ENCODE assay signal across 21 cellular contexts in genomic region chr6:159719287-159719686, GRCh38. TPM values are rescaled to one million over a fixed set of nuclear protein-coding genes. Genes with fewer than 3 reads are reported as not detected.
DNase-seq lines count a peak whose midpoint lies in the region; ATAC-seq, FAIRE-seq and TF ChIP-seq lines count a peak whose summit lies in the region.
"Had no signal": no experiment of that assay in that cellular context is flagged by ENCODE, and none has a peak within 500 bp of the region (broad histone marks: within the 10 kb centered on the region; RNA-seq: fewer than 3 reads in every experiment).

No MANE protein-coding gene starts in this region.

- FAIRE-seq in endothelial cell of umbilical vein (lab: Jason Lieb, UNC): peak; percentile 53
- FAIRE-seq: GM18507, H1, RCC 7860 had no signal

- no peaks in the 10 kb centered on the region for H3K36me3 ChIP-seq in endothelial cell of umbilical vein (ENCODE audit: control insufficient read depth in 2 of 2, extremely low read depth in 1 of 2, insufficient read depth in 2 of 2, low read length in 2 of 2)

- H3K4me1 ChIP-seq in endothelial cell of umbilical vein (ENCODE audit: control insufficient read depth, extremely low read depth, insufficient read depth, low read length): no peaks in the 10 kb centered on the region

- H3K4me3 Mint-ChIP-seq in CD14-positive monocyte: no peak overlapping the region
- no peak overlapping the region for H3K4me3 Mint-ChIP-seq in neural crest cell
- no peak overlapping the region for H3K4me3 Mint-ChIP-seq in activated T-helper 17 cell treated with anti-CD3 and anti-CD28 coated beads, Interleukin-2, amount 50 U/mL, for 72 hours

- no peaks in the 10 kb centered on the region for H3K9me1 ChIP-seq in endothelial cell of umbilical vein (replicated peaks; ENCODE audit: control insufficient read depth, extremely low read depth, insufficient read depth, low read length)

- H3K27me3 ChIP-seq in endothelial cell of umbilical vein (ENCODE audit: control insufficient read depth in 2 of 2, insufficient read depth in 2 of 2, low read length in 2 of 2): no peaks in the 10 kb centered on the region

- intact Hi-C loops in CD14-positive monocyte (cut with micrococcal nuclease): no loop called here
- intact Hi-C loops in endothelial cell of umbilical vein (cut with micrococcal nuclease): no loop called here

- no peak overlapping the region for H3K4me2 ChIP-seq in endothelial cell of umbilical vein (ENCODE audit: insufficient read depth, low read length)
- H3K4me2 ChIP-seq: KMS-11, SK-N-SH had no signal

- no peak for DNase-seq in CD14-positive monocyte (ENCODE audit: low spot score)
- DNase-seq in RWPE1 (ENCODE audit: low spot score): no peak
- DNase-seq in endothelial cell of umbilical vein (ENCODE audit: low read depth, low spot score): no peak
- no peak for DNase-seq in neural crest cell (ENCODE audit: low read depth, low spot score)
- DNase-seq in NCI-H187 treated with DMSO at 0.1 percent for 48 hours (lab: John Stamatoyannopoulos, UW): no peak
- DNase-seq in NCI-H1092 treated with DMSO at 0.1 percent for 48 hours (lab: John Stamatoyannopoulos, UW): no peak
- DNase-seq: CD4-positive, CD25-positive, alpha-beta regulatory T cell; DMS53; HCEC 1CT; NCI-H1105; NCI-H1436 treated with DMSO at 0.1 percent for 48 hours; NCI-H1930; NCI-H446; NCI-H524 treated with DMSO at 0.1 percent for 48 hours; NCI-H774; SK-N-SH had no signal

- POLR2A ChIA-PET in RWPE1 (lab: Yijun Ruan, JAX; ENCODE audit: low non-redundant PET) (no interaction called here), endothelial cell of umbilical vein (lab: Charles Lee) (no interaction called here)

- H3K27ac Mint-ChIP-seq in CD14-positive monocyte: peak overlapping the region in 5 of 7 donors; percentile 19 to 82 (median 72)
- peak overlapping the region; percentile 12 for H3K27ac Mint-ChIP-seq in neural crest cell (ENCODE audit: unreplicated experiment)
- H3K27ac Mint-ChIP-seq in activated T-helper 17 cell treated with anti-CD3 and anti-CD28 coated beads, Interleukin-2, amount 50 U/mL, for 72 hours: no peak overlapping the region
- H3K27ac Mint-ChIP-seq: CD4-positive, CD25-positive, alpha-beta regulatory T cell had no signal

- CTCF ChIA-PET in RWPE1 (lab: Yijun Ruan, JAX) (interaction anchor here (0.6 to 1.0 kb wide), 2 partner anchors 28 to 367 kb away, joined by 3 to 4 read pairs; no protein-coding TSS in a partner anchor), endothelial cell of umbilical vein (lab: Charles Lee) (interaction anchor here (1.2 to 3.0 kb wide), 5 partner anchors 16 to 736 kb away, joined by 3 to 13 read pairs (median 4); no protein-coding TSS in a partner anchor)

- ATAC-seq in activated T-helper 17 cell treated with anti-CD3 and anti-CD28 coated beads, Interleukin-2, amount 50 U/mL, for 72 hours (replicated peaks): no peak

- H3K4me1 Mint-ChIP-seq in CD14-positive monocyte: peaks cover 20% of the 10 kb centered on the region
- H3K4me1 Mint-ChIP-seq in neural crest cell: peaks cover 4% of the 10 kb centered on the region
- H3K4me1 Mint-ChIP-seq in activated T-helper 17 cell treated with anti-CD3 and anti-CD28 coated beads, Interleukin-2, amount 50 U/mL, for 72 hours: peaks cover 19% of the 10 kb centered on the region

- no peaks in the 10 kb centered on the region for H3K27me3 Mint-ChIP-seq in CD14-positive monocyte (ENCODE audit: low read depth in 3 of 3)
- no peaks in the 10 kb centered on the region for H3K27me3 Mint-ChIP-seq in neural crest cell (ENCODE audit: low read depth)
- H3K27me3 Mint-ChIP-seq in activated T-helper 17 cell treated with anti-CD3 and anti-CD28 coated beads, Interleukin-2, amount 50 U/mL, for 72 hours: no peaks in the 10 kb centered on the region
- H3K27me3 Mint-ChIP-seq: CD4-positive, CD25-positive, alpha-beta regulatory T cell had no signal

- H3K4me3 ChIP-seq in endothelial cell of umbilical vein (replicated peaks in 1 of 3; ENCODE audit: insufficient read depth in 1 of 3, low read depth in 1 of 3, low read length in 3 of 3): no peak overlapping the region

- H3K9me3 Mint-ChIP-seq in CD14-positive monocyte: peaks cover 0 to 2% (median 0%) of the 10 kb centered on the region in 7 donors
- H3K9me3 Mint-ChIP-seq in neural crest cell: no peaks in the 10 kb centered on the region
- no peaks in the 10 kb centered on the region for H3K9me3 Mint-ChIP-seq in activated T-helper 17 cell treated with anti-CD3 and anti-CD28 coated beads, Interleukin-2, amount 50 U/mL, for 72 hours

- H4K20me1 ChIP-seq in endothelial cell of umbilical vein (replicated peaks; ENCODE audit: control insufficient read depth, extremely low read depth, insufficient read depth, low read length): no peaks in the 10 kb centered on the region

- peaks cover 3% of the 10 kb centered on the region for H3K79me2 ChIP-seq in endothelial cell of umbilical vein (ENCODE audit: control insufficient read depth, insufficient read depth, low read length)

- H2AFZ ChIP-seq in endothelial cell of umbilical vein (ENCODE audit: low read depth, low read length): no peak overlapping the region

- H3K36me3 Mint-ChIP-seq in CD14-positive monocyte: peaks cover 8 to 13% of the 10 kb centered on the region in 2 donors
- peaks cover 9% of the 10 kb centered on the region for H3K36me3 Mint-ChIP-seq in neural crest cell (ENCODE audit: low read depth)
- H3K36me3 Mint-ChIP-seq in activated T-helper 17 cell treated with anti-CD3 and anti-CD28 coated beads, Interleukin-2, amount 50 U/mL, for 72 hours (ENCODE audit: low read depth): peaks cover 17% of the 10 kb centered on the region

- TF ChIP-seq CTCF in CD14-positive monocyte (IDR thresholded peaks at IDR 0.05) (no peak), RWPE1 (conservative IDR thresholded peaks at IDR 0.05; ENCODE audit: low read depth) (no peak), endothelial cell of umbilical vein (IDR thresholded peaks at IDR 0.05; ENCODE audit: extremely low read depth in 1 of 2, insufficient read depth in 1 of 2, low read depth in 1 of 2, low read length in 2 of 2) (no peak), neural crest cell (conservative IDR thresholded peaks at IDR 0.05) (no peak)

- TF ChIP-seq POLR2A in endothelial cell of umbilical vein (IDR thresholded peaks at IDR 0.05; ENCODE audit: low read depth, low read length): no peak

- H3K9me3 ChIP-seq in endothelial cell of umbilical vein (replicated peaks; ENCODE audit: control insufficient read depth, insufficient read depth, low read length): no peaks in the 10 kb centered on the region
- H3K9me3 ChIP-seq: SK-N-SH had no signal

- dilution Hi-C loops in endothelial cell of umbilical vein (cut with MboI; ENCODE audit: extremely low pct_ligation_motif_present, low sequenced_read_pairs): no loop called here

- H3K27ac ChIP-seq in RWPE1: 0 out of 2 replicates have a peak overlapping the region, but pooled peaks have one; percentile 21
- H3K27ac ChIP-seq in endothelial cell of umbilical vein (ENCODE audit: insufficient read depth, low read depth, low read length): no peak overlapping the region
- H3K27ac ChIP-seq: KMS-11 had no signal

- no peak overlapping the region for H3K9ac ChIP-seq in endothelial cell of umbilical vein (replicated peaks; ENCODE audit: extremely low read depth, insufficient read depth, low read length)
- H3K9ac ChIP-seq: KMS-11, SK-N-SH had no signal

- BruUV-seq in endothelial cell of umbilical vein (replicated peaks; lab: Mats Ljungman, UMichigan): no TSS peak

TF ChIP-seq in endothelial cell of umbilical vein, 7 proteins besides CTCF, POLR2A, EP300 and RAD21 (continues in another document):
- TF ChIP-seq EZH2 (IDR thresholded peaks at IDR 0.05; ENCODE audit: borderline replicate concordance, low read depth, low read length, severe bottlenecking) (no peak), FOS (IDR thresholded peaks at IDR 0.05; ENCODE audit: borderline replicate concordance, insufficient read depth, low read length) (no peak)

RNA-seq across cellular contexts. Expression of gene WTAP, which starts 8.0 kb away (rescaled TPM):
- polyA plus RNA-seq in CD14-positive monocyte: 10 to 100 TPM; 94.7 to 95.9 TPM
- total RNA-seq in endothelial cell of umbilical vein: 75.6 and 81.6 TPM in 2 replicates
- polyA plus RNA-seq in endothelial cell of umbilical vein: 16.5 and 21.7 TPM in 2 replicates
- 20.7 and 22.2 TPM in 2 replicates for polyA plus RNA-seq in endothelial cell of umbilical vein (2011; cell fraction: cytosol; rRNA removed)
- 31.5 and 37.9 TPM in 2 replicates for polyA plus RNA-seq in endothelial cell of umbilical vein (2011; cell fraction: nucleus; rRNA removed)
- polyA plus RNA-seq in endothelial cell of umbilical vein (2012): 51.1 and 74.2 TPM in 2 replicates
- polyA minus RNA-seq in endothelial cell of umbilical vein: 35.7 and 37.0 TPM in 2 replicates
- 16.8 TPM for polyA minus RNA-seq in endothelial cell of umbilical vein (2011; cell fraction: cytosol; rRNA and poly(A)+ RNA removed)
- 43.8 and 60.2 TPM in 2 replicates for polyA minus RNA-seq in endothelial cell of umbilical vein (2011; cell fraction: nucleus; rRNA and poly(A)+ RNA removed)
- total RNA-seq in neural crest cell: 126 and 128 TPM in 2 replicates
- 10 to 100 TPM; 79.8 to 88.5 TPM for total RNA-seq in activated T-helper 17 cell treated with anti-CD3 and anti-CD28 coated beads, Interleukin-2, amount 50 U/mL, for 72 hours

RNA-seq across cellular contexts. Expression of gene SOD2, which starts 26.2 kb away (rescaled TPM):
- polyA plus RNA-seq in CD14-positive monocyte: 100 to 1,000 TPM; 447 to 569 TPM
- 58.9 and 62.7 TPM in 2 replicates for total RNA-seq in endothelial cell of umbilical vein
- 27.7 and 31.6 TPM in 2 replicates for polyA plus RNA-seq in endothelial cell of umbilical vein
- polyA plus RNA-seq in endothelial cell of umbilical vein (2011; cell fraction: cytosol; rRNA removed): 34.6 and 38.7 TPM in 2 replicates
- polyA plus RNA-seq in endothelial cell of umbilical vein (2011; cell fraction: nucleus; rRNA removed): 19.9 and 24.7 TPM in 2 replicates
- polyA plus RNA-seq in endothelial cell of umbilical vein (2012): 63.2 and 71.0 TPM in 2 replicates
- polyA minus RNA-seq in endothelial cell of umbilical vein: 57.6 and 74.5 TPM in 2 replicates
- 85.6 TPM for polyA minus RNA-seq in endothelial cell of umbilical vein (2011; cell fraction: cytosol; rRNA and poly(A)+ RNA removed)
- polyA minus RNA-seq in endothelial cell of umbilical vein (2011; cell fraction: nucleus; rRNA and poly(A)+ RNA removed): 18.7 and 26.5 TPM in 2 replicates
- total RNA-seq in neural crest cell: 91.9 and 96.7 TPM in 2 replicates
- 100 to 1,000 TPM; 110 to 112 TPM for total RNA-seq in activated T-helper 17 cell treated with anti-CD3 and anti-CD28 coated beads, Interleukin-2, amount 50 U/mL, for 72 hours

RNA-seq across cellular contexts. Expression of gene ACAT2, which starts 42.6 kb away (rescaled TPM):
- polyA plus RNA-seq in CD14-positive monocyte: 10 to 100 TPM; 19.5 to 24.4 TPM
- total RNA-seq in endothelial cell of umbilical vein: 114 and 131 TPM in 2 replicates
- 32.3 and 44.6 TPM in 2 replicates for polyA plus RNA-seq in endothelial cell of umbilical vein
- 63.6 and 68.4 TPM in 2 replicates for polyA plus RNA-seq in endothelial cell of umbilical vein (2011; cell fraction: cytosol; rRNA removed)
- 38.1 and 47.5 TPM in 2 replicates for polyA plus RNA-seq in endothelial cell of umbilical vein (2011; cell fraction: nucleus; rRNA removed)
- polyA plus RNA-seq in endothelial cell of umbilical vein (2012): 20.6 and 38.3 TPM in 2 replicates
- 62.8 and 75.8 TPM in 2 replicates for polyA minus RNA-seq in endothelial cell of umbilical vein
- 26.7 TPM for polyA minus RNA-seq in endothelial cell of umbilical vein (2011; cell fraction: cytosol; rRNA and poly(A)+ RNA removed)
- polyA minus RNA-seq in endothelial cell of umbilical vein (2011; cell fraction: nucleus; rRNA and poly(A)+ RNA removed): 16.8 and 21.5 TPM in 2 replicates
- 419 and 443 TPM in 2 replicates for total RNA-seq in neural crest cell
- total RNA-seq in activated T-helper 17 cell treated with anti-CD3 and anti-CD28 coated beads, Interleukin-2, amount 50 U/mL, for 72 hours: 10 to 100 TPM; 66.2 to 90.3 TPM
